ENCODE assay signal across 8 cellular contexts in genomic region chr17:28763804-28764266, GRCh38.
DNase-seq lines count a peak whose midpoint lies in the region; ATAC-seq and TF ChIP-seq lines count a peak whose summit lies in the region.

No MANE protein-coding gene starts in this region.

- TF ChIP-seq CTCF in AG04449 (IDR thresholded peaks at IDR 0.05; ENCODE audit: insufficient read depth, low read length, missing control alignments): peak; percentile 69

- POLR2A ChIA-PET in AG04449 (lab: Yijun Ruan, JAX): interaction anchor here (1.0 to 2.0 kb wide), 3 partner anchors 10 to 37 kb away, joined by 3 to 6 read pairs (median 5); partner anchors contain the start of gene TLCD1

- DNase-seq in AG04449 (ENCODE audit: low read depth, low spot score) (peak; percentile 29), NCI-H1694 (lab: John Stamatoyannopoulos, UW) (peak; percentile 94), T1000 (lab: John Stamatoyannopoulos, UW) (peak; percentile 57), hippocampal formation (lab: John Stamatoyannopoulos, UW) (peak; percentile 25 to 66), NCI-H226 (no peak)
- peak; percentile 61 to 83 (median 66) for DNase-seq in stimulated activated CD4-positive, alpha-beta T cell treated with anti-CD3 and anti-CD28 coated beads, Interleukin-12 subunit alpha, Interleukin-12 subunit beta, amount 100 ng/mL, for 48 hours (ENCODE audit: low read depth in 2 of 3, low spot score in 1 of 3)

- H3K27ac ChIP-seq in angular gyrus (ENCODE audit: low read depth, low read length): peak overlapping the region; percentile 37

- CTCF ChIA-PET in AG04449 (lab: Yijun Ruan, JAX): interaction anchor here (0.6 to 10.0 kb wide), 59 partner anchors 10 to 353 kb away, joined by 3 to 295 read pairs (median 7); partner anchors contain the start of genes BLTP2, DHRS13, FAM222B and FLOT2

- peak; percentile 29 for ATAC-seq in GM18873 (IDR thresholded peaks at IDR 0.05; ENCODE audit: low FRiP score, unreplicated experiment)

- no peak overlapping the region for H3K4me3 ChIP-seq in AG04449 (ENCODE audit: low read depth, low read length)
